In the genomic region with DNA sequence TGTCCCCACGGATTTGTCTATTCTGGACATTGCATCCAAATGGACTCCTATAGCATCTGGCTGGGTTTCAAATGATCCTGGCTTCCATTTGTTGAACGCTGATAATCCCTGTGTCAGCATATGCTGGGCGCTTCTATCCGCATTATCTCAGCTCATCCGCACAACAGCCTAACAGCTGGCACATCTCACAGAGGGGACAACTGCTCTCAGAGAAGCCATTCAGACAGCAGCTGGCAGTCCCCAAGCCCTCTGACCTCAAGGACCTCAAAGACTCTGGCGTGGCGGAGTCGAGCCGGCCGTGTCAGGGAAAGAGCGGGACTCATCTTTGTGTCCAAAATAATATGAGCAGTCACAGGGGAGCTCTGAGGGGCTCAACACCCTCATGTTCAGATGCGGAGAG, we compare ENCODE assay signal across 17 cellular contexts.
A peak's percentile ranks its signal among the peaks of the same experiment; 100 is the strongest.
DNase-seq lines count a peak whose midpoint lies in the region; ATAC-seq and FAIRE-seq lines count a peak whose summit lies in the region.
"Had no signal": no experiment of that assay in that cellular context is flagged by ENCODE, and none has a peak within 500 bp of the region (broad histone marks: within the 10 kb centered on the region; RNA-seq: fewer than 3 reads in every experiment).

No MANE protein-coding gene starts in this region.

- DNase-seq in DMS 273 (lab: John Stamatoyannopoulos, UW; ENCODE audit: unreplicated experiment): peak; percentile 19
- no peak for DNase-seq in DMS 273 treated with DMSO at 0.1 percent for 48 hours (lab: John Stamatoyannopoulos, UW)
- DNase-seq in SK-N-DZ (ENCODE audit: low spot score): peak; percentile 48
- DNase-seq in inferior parietal cortex (ENCODE audit: extremely low spot score): peak; percentile 39
- DNase-seq in retina: peak; percentile 88
- no peak for DNase-seq in COLO668 (lab: John Stamatoyannopoulos, UW; ENCODE audit: unreplicated experiment)
- no peak for DNase-seq in small intestine
- DNase-seq: effector memory CD4-positive, alpha-beta T cell; mucosa of descending colon; NCI-H2107; stimulated activated naive CD4-positive, alpha-beta T cell treated with Interleukin-2 at 50 U/mL for 16 hours; T-helper 17 cell; trophoblast cell had no signal

- ATAC-seq in HG02840 (IDR thresholded peaks at IDR 0.05; ENCODE audit: low FRiP score, unreplicated experiment): no peak
- ATAC-seq: activated CD4-positive, CD25-positive, alpha-beta regulatory T cell treated with anti-CD3 and anti-CD28 coated beads, Interleukin-2, amount 50 U/mL, for 24 hours; mucosa of descending colon; T-helper 17 cell had no signal

- no peak overlapping the region for H3K27ac ChIP-seq in small intestine (ENCODE audit: low read depth in 1 of 2, low read length in 1 of 2)
- H3K27ac ChIP-seq: 22Rv1 had no signal

- H3K27me3 ChIP-seq in small intestine (ENCODE audit: control insufficient read depth in 2 of 2, insufficient read depth in 2 of 2, low read length in 2 of 2): no peaks in the 10 kb centered on the region

- H3K4me3 ChIP-seq in small intestine (ENCODE audit: low read depth in 1 of 2, low read length in 2 of 2): no peak overlapping the region
- H3K4me3 ChIP-seq: mucosa of descending colon had no signal

- FAIRE-seq in small intestine (lab: Jason Lieb, UNC): no peak
- FAIRE-seq: H1 had no signal

- no peaks in the 10 kb centered on the region for H3K4me1 ChIP-seq in small intestine (ENCODE audit: control insufficient read depth in 2 of 2, insufficient read depth in 1 of 2, low read depth in 1 of 2, low read length in 1 of 2)

- no peaks in the 10 kb centered on the region for H3K36me3 ChIP-seq in small intestine (ENCODE audit: control insufficient read depth in 2 of 2, insufficient read depth in 2 of 2, low read length in 2 of 2)

- H3K9me3 ChIP-seq in small intestine (ENCODE audit: control insufficient read depth, low read depth): no peaks in the 10 kb centered on the region
- H3K9me3 ChIP-seq: mucosa of descending colon had no signal

- WGBS in small intestine, 3 donors: 67 to 91% (median 90%) methylated on average over 12 of the region's 12 CpGs

Comparison
In these comparisons a context has a peak if more than half of its experiments do, and no peak if none do; other contexts are left out.
1. DNase-seq: peak in DMS 273 (single experiment), SK-N-DZ (single experiment), inferior parietal cortex (single experiment) and retina (single experiment); none in DMS 273 treated with DMSO at 0.1 percent for 48 hours (single experiment), COLO668 (single experiment) and small intestine (single experiment).